11 cellular contexts compared by ENCODE assay signal in genomic region chr6:154931741-154932424, GRCh38.
A peak's percentile ranks its signal among the peaks of the same experiment; 100 is the strongest.
DNase-seq lines count a peak whose midpoint lies in the region; ATAC-seq and TF ChIP-seq lines count a peak whose summit lies in the region.
"Had no signal": no experiment of that assay in that cellular context is flagged by ENCODE, and none has a peak within 500 bp of the region (broad histone marks: within the 10 kb centered on the region; RNA-seq: fewer than 3 reads in every experiment).

No MANE protein-coding gene starts in this region.

- peaks cover 18 to 25% (median 25%) of the 10 kb centered on the region in 3 donors for H3K4me1 Mint-ChIP-seq in naive B cell
- peaks cover 12% of the 10 kb centered on the region for H3K4me1 Mint-ChIP-seq in activated CD4-positive, alpha-beta T cell treated with anti-CD3 and anti-CD28 coated beads for 36 hours

- POLR2A ChIA-PET in activated CD4-positive, alpha-beta T cell treated with anti-CD3 and anti-CD28 coated beads for 36 hours (lab: Charles Lee), result no interaction called here

- DNase-seq in GM04504 (ENCODE audit: low read depth) (peak; percentile 36), NOMO-1 treated with dmso at 0.1 percent for 144 hours (lab: John Stamatoyannopoulos, UW; ENCODE audit: unreplicated experiment) (peak; percentile 22), cardiac fibroblast (ENCODE audit: low read depth in 2 of 2) (peak; percentile 16 to 38), naive B cell (no peak), NCI-H510A (lab: John Stamatoyannopoulos, UW) (no peak), SHP77 treated with DMSO at 0.1 percent for 48 hours (lab: John Stamatoyannopoulos, UW) (no peak), globus pallidus (ENCODE audit: low spot score) (no peak)
- no peak for DNase-seq in activated CD4-positive, alpha-beta T cell treated with anti-CD3 and anti-CD28 coated beads for 36 hours
- DNase-seq: activated T-cell treated with anti-CD3 and anti-CD28 coated beads, Interleukin-2, amount 50 U/mL, for 4 hours; NCI-H2081; T-cell had no signal

- no peak overlapping the region for H3K4me3 Mint-ChIP-seq in naive B cell
- no peak overlapping the region for H3K4me3 Mint-ChIP-seq in activated CD4-positive, alpha-beta T cell treated with anti-CD3 and anti-CD28 coated beads for 36 hours
- H3K4me3 Mint-ChIP-seq: activated T-cell treated with anti-CD3 and anti-CD28 coated beads, Interleukin-2, amount 50 U/mL, for 4 hours; T-cell had no signal

- ATAC-seq in naive B cell (ENCODE audit: low read depth in 2 of 2), result peak; percentile 58 to 67
- ATAC-seq in activated CD4-positive, alpha-beta T cell treated with anti-CD3 and anti-CD28 coated beads for 36 hours, result no peak
- ATAC-seq: activated T-cell treated with anti-CD3 and anti-CD28 coated beads, Interleukin-2, amount 50 U/mL, for 4 hours; T-cell had no signal

- no peaks in the 10 kb centered on the region for H3K9me3 Mint-ChIP-seq in naive B cell
- no peaks in the 10 kb centered on the region for H3K9me3 Mint-ChIP-seq in activated CD4-positive, alpha-beta T cell treated with anti-CD3 and anti-CD28 coated beads for 36 hours (ENCODE audit: low read depth)
- H3K9me3 Mint-ChIP-seq: activated T-cell treated with anti-CD3 and anti-CD28 coated beads, Interleukin-2, amount 50 U/mL, for 4 hours; T-cell had no signal

- H3K27me3 Mint-ChIP-seq in naive B cell, result no peaks in the 10 kb centered on the region
- no peaks in the 10 kb centered on the region for H3K27me3 Mint-ChIP-seq in activated CD4-positive, alpha-beta T cell treated with anti-CD3 and anti-CD28 coated beads for 36 hours
- H3K27me3 Mint-ChIP-seq: T-cell had no signal

- TF ChIP-seq CTCF in cardiac fibroblast (IDR thresholded peaks at IDR 0.05; ENCODE audit: low read depth, low read length), result no peak

- CTCF ChIA-PET in activated CD4-positive, alpha-beta T cell treated with anti-CD3 and anti-CD28 coated beads for 36 hours (lab: Charles Lee), result interaction anchor here (0.5 to 1.6 kb wide), 6 partner anchors 11 to 240 kb away, joined by 3 to 6 read pairs (median 4); no protein-coding TSS in a partner anchor

- intact Hi-C loops in activated CD4-positive, alpha-beta T cell treated with anti-CD3 and anti-CD28 coated beads for 36 hours (cut with DNase I, micrococcal nuclease), result no loop called here

- no peak overlapping the region for H3K27ac Mint-ChIP-seq in naive B cell
- no peak overlapping the region for H3K27ac Mint-ChIP-seq in activated CD4-positive, alpha-beta T cell treated with anti-CD3 and anti-CD28 coated beads for 36 hours
- H3K27ac Mint-ChIP-seq: T-cell had no signal

- H3K4me3 ChIP-seq in cardiac fibroblast (replicated peaks in 1 of 2; ENCODE audit: low read depth in 2 of 2, low read length in 2 of 2), result no peak overlapping the region

- peaks cover 0 to 7% of the 10 kb centered on the region in 2 donors for H3K36me3 Mint-ChIP-seq in naive B cell
- H3K36me3 Mint-ChIP-seq in activated CD4-positive, alpha-beta T cell treated with anti-CD3 and anti-CD28 coated beads for 36 hours (ENCODE audit: low read depth), result no peaks in the 10 kb centered on the region

Comparison
In these comparisons a context has a peak if more than half of its experiments do, and no peak if none do; other contexts are left out.
1. DNase-seq: peak in GM04504 (single experiment), NOMO-1 treated with dmso at 0.1 percent for 144 hours (single experiment) and cardiac fibroblast (2 of 2); none in naive B cell (single experiment), activated CD4-positive, alpha-beta T cell treated with anti-CD3 and anti-CD28 coated beads for 36 hours (single experiment), NCI-H510A (single experiment), SHP77 treated with DMSO at 0.1 percent for 48 hours (single experiment) and globus pallidus (single experiment).